In genomic region chr6:113824411-113824810, GRCh38 we compare ENCODE assay signal across 21 cellular contexts. TPM values are rescaled to one million over a fixed set of nuclear protein-coding genes. Genes with fewer than 3 reads are reported as not detected.
DNase-seq lines count a peak whose midpoint lies in the region; ATAC-seq, FAIRE-seq and TF ChIP-seq lines count a peak whose summit lies in the region.
"Had no signal": no experiment of that assay in that cellular context is flagged by ENCODE, and none has a peak within 500 bp of the region (broad histone marks: within the 10 kb centered on the region; RNA-seq: fewer than 3 reads in every experiment).

No MANE protein-coding gene starts in this region.

- peak overlapping the region; percentile 10 to 59 (median 18) for H3K4me3 Mint-ChIP-seq in brain
- H3K4me3 Mint-ChIP-seq in activated CD4-positive, alpha-beta memory T cell treated with anti-CD3 and anti-CD28 coated beads for 36 hours = no peak overlapping the region
- H3K4me3 Mint-ChIP-seq: activated naive CD8-positive, alpha-beta T cell treated with anti-CD3 and anti-CD28 coated beads, Interleukin-2, amount 10 ng/mL, durations not matched to agents 7 days and 5 days; neural progenitor cell; stimulated activated naive B cell treated with anti-CD40 and anti-IgM and Interleukin-4, amounts not matched to agents 10 μg/mL and 1 μg/mL and 100 μg/mL, for 72 hours had no signal

- ATAC-seq in sciatic nerve (peak; percentile 60), GM19324 (IDR thresholded peaks at IDR 0.05; ENCODE audit: low FRiP score, unreplicated experiment) (no peak)
- ATAC-seq: SK-N-SH treated with all-trans-retinoic acid at 6 μM for 48 hours; stimulated activated naive B cell treated with anti-CD40 and anti-IgM and Interleukin-4, amounts not matched to agents 10 μg/mL and 1 μg/mL and 100 μg/mL, for 72 hours; upper lobe of right lung had no signal

- CTCF ChIA-PET in activated CD4-positive, alpha-beta memory T cell treated with anti-CD3 and anti-CD28 coated beads for 36 hours (lab: Charles Lee) = no interaction called here

- H3K4me3 ChIP-seq in hepatocyte = no peak overlapping the region
- H3K4me3 ChIP-seq: neural progenitor cell, Peyer's patch, upper lobe of right lung had no signal

- DNase-seq in HTR-8/SVneo (ENCODE audit: insufficient read length, low spot score) = no peak
- no peak for DNase-seq in hepatocyte (ENCODE audit: low spot score)
- no peak for DNase-seq in sciatic nerve (ENCODE audit: low spot score)
- no peak for DNase-seq in activated CD4-positive, alpha-beta memory T cell treated with anti-CD3 and anti-CD28 coated beads for 36 hours
- no peak for DNase-seq in cerebellar cortex (ENCODE audit: low spot score)
- DNase-seq: activated CD4-positive, CD25-positive, alpha-beta regulatory T cell treated with anti-CD3 and anti-CD28 coated beads, Interleukin-2, amount 50 U/mL, for 72 hours; activated naive CD8-positive, alpha-beta T cell treated with anti-CD3 and anti-CD28 coated beads, Interleukin-2, amount 10 ng/mL, durations not matched to agents 7 days and 5 days; central memory CD4-positive, alpha-beta T cell; esophagus squamous epithelium; kidney; mesendoderm; NCI-H1417 treated with DMSO at 0.1 percent for 48 hours; NCI-H226; Peyer's patch; retina; stimulated activated naive B cell treated with anti-CD40 and anti-IgM and Interleukin-4, amounts not matched to agents 10 μg/mL and 1 μg/mL and 100 μg/mL, for 72 hours; upper lobe of right lung had no signal

- H3K27ac ChIP-seq in hepatocyte = peak overlapping the region; percentile 15
- H3K27ac ChIP-seq: neural progenitor cell, upper lobe of right lung had no signal

- no peaks in the 10 kb centered on the region for H3K36me3 Mint-ChIP-seq in brain
- H3K36me3 Mint-ChIP-seq in activated CD4-positive, alpha-beta memory T cell treated with anti-CD3 and anti-CD28 coated beads for 36 hours = no peaks in the 10 kb centered on the region
- H3K36me3 Mint-ChIP-seq: activated naive CD8-positive, alpha-beta T cell treated with anti-CD3 and anti-CD28 coated beads, Interleukin-2, amount 10 ng/mL, durations not matched to agents 7 days and 5 days; neural progenitor cell; stimulated activated naive B cell treated with anti-CD40 and anti-IgM and Interleukin-4, amounts not matched to agents 10 μg/mL and 1 μg/mL and 100 μg/mL, for 72 hours had no signal

- H3K36me3 ChIP-seq in hepatocyte (replicated peaks; ENCODE audit: insufficient read depth, low read depth) = no peaks in the 10 kb centered on the region
- H3K36me3 ChIP-seq: esophagus squamous epithelium, neural progenitor cell, Peyer's patch, upper lobe of right lung had no signal

- no peaks in the 10 kb centered on the region for H4K20me1 ChIP-seq in hepatocyte (ENCODE audit: insufficient read depth, poor library complexity, severe bottlenecking)

- no peaks in the 10 kb centered on the region for H3K27me3 ChIP-seq in hepatocyte
- H3K27me3 ChIP-seq: esophagus squamous epithelium, neural progenitor cell, Peyer's patch, upper lobe of right lung had no signal

- H2AFZ ChIP-seq in hepatocyte = no peak overlapping the region
- H2AFZ ChIP-seq: neural progenitor cell had no signal

- no peak overlapping the region for H3K4me2 ChIP-seq in hepatocyte
- H3K4me2 ChIP-seq: neural progenitor cell had no signal

- peak; percentile 69 for FAIRE-seq in HTR-8/SVneo (lab: Jason Lieb, UNC)
- FAIRE-seq: kidney had no signal

- no peak for TF ChIP-seq CTCF in brain (conservative IDR thresholded peaks at IDR 0.05)
- no peak for TF ChIP-seq CTCF in hepatocyte (IDR thresholded peaks at IDR 0.05; ENCODE audit: poor library complexity)

- peaks cover 0 to 14% (median 2%) of the 10 kb centered on the region in 5 experiments for H3K9me3 Mint-ChIP-seq in brain
- H3K9me3 Mint-ChIP-seq in activated CD4-positive, alpha-beta memory T cell treated with anti-CD3 and anti-CD28 coated beads for 36 hours = no peaks in the 10 kb centered on the region
- H3K9me3 Mint-ChIP-seq: activated naive CD8-positive, alpha-beta T cell treated with anti-CD3 and anti-CD28 coated beads, Interleukin-2, amount 10 ng/mL, durations not matched to agents 7 days and 5 days; neural progenitor cell; stimulated activated naive B cell treated with anti-CD40 and anti-IgM and Interleukin-4, amounts not matched to agents 10 μg/mL and 1 μg/mL and 100 μg/mL, for 72 hours had no signal

- peaks cover 42% of the 10 kb centered on the region for H3K4me1 Mint-ChIP-seq in brain
- H3K4me1 Mint-ChIP-seq in activated CD4-positive, alpha-beta memory T cell treated with anti-CD3 and anti-CD28 coated beads for 36 hours (ENCODE audit: low read depth) = no peaks in the 10 kb centered on the region
- H3K4me1 Mint-ChIP-seq: activated naive CD8-positive, alpha-beta T cell treated with anti-CD3 and anti-CD28 coated beads, Interleukin-2, amount 10 ng/mL, durations not matched to agents 7 days and 5 days; stimulated activated naive B cell treated with anti-CD40 and anti-IgM and Interleukin-4, amounts not matched to agents 10 μg/mL and 1 μg/mL and 100 μg/mL, for 72 hours had no signal

- intact Hi-C loops in sciatic nerve (cut with DNase I) = no loop called here
- intact Hi-C loops in activated CD4-positive, alpha-beta memory T cell treated with anti-CD3 and anti-CD28 coated beads for 36 hours (cut with micrococcal nuclease) = no loop called here

- H3K9me3 ChIP-seq in hepatocyte (ENCODE audit: low read depth) = no peaks in the 10 kb centered on the region
- H3K9me3 ChIP-seq: esophagus squamous epithelium, Peyer's patch, upper lobe of right lung had no signal

- WGBS in hepatocyte (ENCODE audit: low lambda C conversion rate, missing lambda C conversion rate) = 81% methylated on average over 2 of the region's 2 CpGs

- peak overlapping the region; percentile 34 to 95 (median 67) for H3K27ac Mint-ChIP-seq in brain
- no peak overlapping the region for H3K27ac Mint-ChIP-seq in activated CD4-positive, alpha-beta memory T cell treated with anti-CD3 and anti-CD28 coated beads for 36 hours
- H3K27ac Mint-ChIP-seq: activated naive CD8-positive, alpha-beta T cell treated with anti-CD3 and anti-CD28 coated beads, Interleukin-2, amount 10 ng/mL, durations not matched to agents 7 days and 5 days; neural progenitor cell; stimulated activated naive B cell treated with anti-CD40 and anti-IgM and Interleukin-4, amounts not matched to agents 10 μg/mL and 1 μg/mL and 100 μg/mL, for 72 hours had no signal

- no peaks in the 10 kb centered on the region for H3K79me2 ChIP-seq in hepatocyte

- H3K9me2 ChIP-seq in hepatocyte (replicated peaks; ENCODE audit: insufficient read depth) = no peaks in the 10 kb centered on the region

- POLR2A ChIA-PET in activated CD4-positive, alpha-beta memory T cell treated with anti-CD3 and anti-CD28 coated beads for 36 hours (lab: Charles Lee) = no interaction called here

- peaks cover 4% of the 10 kb centered on the region for H3K27me3 Mint-ChIP-seq in brain
- peaks cover 23% of the 10 kb centered on the region for H3K27me3 Mint-ChIP-seq in activated CD4-positive, alpha-beta memory T cell treated with anti-CD3 and anti-CD28 coated beads for 36 hours

- H3K4me1 ChIP-seq in hepatocyte (ENCODE audit: insufficient read depth) = peaks cover 3% of the 10 kb centered on the region
- H3K4me1 ChIP-seq: upper lobe of right lung had no signal

RNA-seq across cellular contexts. Expression of gene MARCKS, which starts 32.7 kb away (rescaled TPM):
- polyA plus RNA-seq in brain (ENCODE audit: insufficient read depth, low read depth, low replicate concordance) (150 TPM), hepatocyte (95.5 and 96.9 TPM in 2 replicates)
- total RNA-seq in hepatocyte (105 and 129 TPM in 2 replicates), sciatic nerve (199 TPM)
- total RNA-seq in activated CD4-positive, alpha-beta memory T cell treated with anti-CD3 and anti-CD28 coated beads for 36 hours = under 1 TPM; 0.07 to 0.15 TPM

Comparison
In these comparisons a context has a peak if more than half of its experiments do, and no peak if none do; other contexts are left out.
1. RNA of gene MARCKS, which starts 32.7 kb away (total RNA-seq): 199 TPM in sciatic nerve (single experiment) and 105 to 129 TPM in hepatocyte; 0.07 to 0.15 TPM in activated CD4-positive, alpha-beta memory T cell treated with anti-CD3 and anti-CD28 coated beads for 36 hours; every median in the first group is over 10 times any median in the second.